8 cellular contexts compared by ENCODE assay signal in the genomic region with DNA sequence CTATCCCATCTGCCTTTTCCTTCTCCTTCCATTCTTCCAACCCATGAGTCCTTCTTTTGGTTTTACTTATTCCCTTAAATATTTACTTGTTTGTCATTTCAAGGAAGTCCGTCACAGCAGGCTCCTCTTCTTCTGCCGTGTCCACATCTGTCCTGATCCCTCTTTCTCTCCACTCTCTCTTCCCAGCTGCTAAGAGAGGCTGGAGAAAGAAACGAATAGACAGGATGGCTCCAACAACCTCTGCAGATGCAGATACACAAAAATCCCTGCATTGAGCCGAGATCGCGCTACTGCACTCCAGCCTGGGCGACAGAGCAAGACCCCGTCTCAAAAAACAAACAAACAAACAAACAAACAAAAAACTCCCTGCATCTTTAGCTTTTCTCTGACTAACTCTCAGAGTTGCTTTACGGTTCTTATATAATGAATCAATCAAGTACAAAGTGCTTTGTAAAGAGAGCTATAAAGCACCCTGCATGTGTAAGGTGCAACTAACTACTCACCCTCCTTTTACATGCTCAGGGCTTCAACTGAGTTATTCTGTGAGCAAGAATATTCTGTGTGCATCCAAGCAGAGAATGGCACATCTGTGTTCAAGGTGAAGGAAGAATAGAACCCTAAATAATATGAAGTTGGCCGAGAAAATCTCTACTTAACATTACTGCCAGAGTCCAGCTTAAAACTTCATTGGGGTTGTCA. TPM values are rescaled to one million over a fixed set of nuclear protein-coding genes. Genes with fewer than 3 reads are reported as not detected.
A peak's percentile ranks its signal among the peaks of the same experiment; 100 is the strongest.
DNase-seq lines count a peak whose midpoint lies in the region; ATAC-seq, FAIRE-seq and TF ChIP-seq lines count a peak whose summit lies in the region.

No MANE protein-coding gene starts in this region.

- intact Hi-C loops in spleen (cut with DNase I; ENCODE audit: low total_unique reads) = no loop called here

- H3K4me1 ChIP-seq in SJCRH30 (peaks cover 23% of the 10 kb centered on the region), spleen (peaks cover 4 to 52% (median 40%) of the 10 kb centered on the region in 6 donors), foreskin keratinocyte (peaks cover 9% of the 10 kb centered on the region)

- no peak for FAIRE-seq in RCC 7860 (lab: Jason Lieb, UNC)

- TF ChIP-seq CTCF in spleen (IDR thresholded peaks at IDR 0.05 in 8 of 11, conservative IDR thresholded peaks at IDR 0.05 in 3 of 11) (no peak), foreskin keratinocyte (conservative IDR thresholded peaks at IDR 0.05) (no peak)

- ATAC-seq in GM21619 (IDR thresholded peaks at IDR 0.05; ENCODE audit: unreplicated experiment) (peak; percentile 3), left lobe of liver (no peak), foreskin keratinocyte (no peak), HG03571 (IDR thresholded peaks at IDR 0.05; ENCODE audit: unreplicated experiment) (no peak)

- TF ChIP-seq POLR2A in spleen (IDR thresholded peaks at IDR 0.05) = no peak

- peak overlapping the region; percentile 88 for H3K4me3 ChIP-seq in SJCRH30
- H3K4me3 ChIP-seq in spleen = peak overlapping the region; percentile 48 to 95 (median 81)

- H3K27me3 ChIP-seq in SJCRH30 (no peaks in the 10 kb centered on the region), spleen (replicated peaks in 1 of 7) (peaks cover 0 to 13% (median 0%) of the 10 kb centered on the region in 7 donors), foreskin keratinocyte (no peaks in the 10 kb centered on the region)

- H3K36me3 ChIP-seq in SJCRH30 (no peaks in the 10 kb centered on the region), spleen (no peaks in the 10 kb centered on the region)

- H3K9me3 ChIP-seq in SJCRH30 (replicated peaks) (no peaks in the 10 kb centered on the region), spleen (peaks cover 0 to 12% (median 8%) of the 10 kb centered on the region in 8 donors)

- WGBS in spleen, 5 donors = 77 to 84% (median 80%) methylated on average over 10 of the region's 10 CpGs

- DNase-seq in SJCRH30 (no peak), globus pallidus (ENCODE audit: low spot score) (peak; percentile 52), spleen (no peak), left lobe of liver (ENCODE audit: low spot score) (no peak), foreskin keratinocyte (no peak), RCC 7860 (ENCODE audit: low spot score) (no peak)

- peak overlapping the region; percentile 84; the same call in 1 of the 2 replicates for H3K27ac ChIP-seq in SJCRH30
- H3K27ac ChIP-seq in spleen = peak overlapping the region in 6 of 8 donors; percentile 85 to 91 (median 88)
- no peak overlapping the region for H3K27ac ChIP-seq in foreskin keratinocyte

RNA-seq across cellular contexts. Expression of gene SAMD13, which starts 3.8 kb away (rescaled TPM):
- total RNA-seq in SJCRH30 (2014; rRNA removed; shearing (Covaris generic)) = 2.4 and 3.9 TPM in 2 replicates
- 1 to 10 TPM in 5 of 7 donors, under 1 TPM in 2; 0.72 to 2.8 (median 1.3) TPM for total RNA-seq in spleen
- 1 to 10 TPM in 2 of 3 donors, under 1 TPM in 1; 0.39 to 2.0 (median 1.7) TPM for polyA plus RNA-seq in spleen
- total RNA-seq in left lobe of liver = 0.23 TPM
- 0.46 and 1.1 TPM in 2 replicates for total RNA-seq in foreskin keratinocyte
- 0.51 and 0.79 TPM in 2 replicates for polyA plus RNA-seq in foreskin keratinocyte
